ENCODE assay signal across 8 cellular contexts in the genomic region with DNA sequence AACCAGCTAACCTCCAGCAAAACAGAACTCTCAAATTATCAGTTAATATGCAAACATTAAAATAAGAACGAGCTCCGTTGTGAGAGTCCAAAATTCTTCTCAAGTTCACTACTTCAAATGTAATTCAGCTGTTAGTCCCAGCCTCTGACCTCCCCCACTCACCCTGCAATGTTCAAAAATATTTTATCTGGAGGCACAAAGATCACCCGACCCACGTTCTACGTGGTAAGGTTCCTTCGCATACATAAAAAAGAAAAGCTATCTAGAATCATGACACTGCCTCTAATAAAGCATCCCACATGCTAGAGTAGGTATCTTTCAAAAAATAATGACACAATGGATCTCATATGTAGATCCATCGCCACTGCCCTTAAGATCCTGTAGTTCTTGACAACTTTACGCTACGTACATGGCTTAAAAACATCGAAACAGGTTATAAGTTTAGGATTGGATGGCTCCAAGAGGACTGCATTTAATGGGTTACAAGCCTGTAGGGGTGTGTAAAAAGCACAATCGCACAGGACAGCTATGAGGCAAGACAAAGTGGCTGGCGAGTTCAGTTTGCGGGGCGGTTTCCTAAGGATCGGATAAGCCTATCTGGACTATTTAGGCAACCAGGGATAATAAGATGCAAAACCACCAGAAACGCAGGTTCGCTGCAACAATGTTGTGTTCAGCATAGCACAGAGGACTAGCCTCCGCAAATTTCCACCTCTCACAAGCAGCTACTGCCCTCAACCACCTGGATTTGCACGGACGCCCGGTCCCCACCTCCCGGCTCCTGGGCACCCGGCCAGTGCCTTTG. TPM values are rescaled to one million over a fixed set of nuclear protein-coding genes. Genes with fewer than 3 reads are reported as not detected.
DNase-seq lines count a peak whose midpoint lies in the region; ATAC-seq, FAIRE-seq and TF ChIP-seq lines count a peak whose summit lies in the region.

No MANE protein-coding gene starts in this region.

- H3K79me2 ChIP-seq in Karpas-422 (ENCODE audit: low read length) = peaks cover 58% of the 10 kb centered on the region

- TF ChIP-seq POLR2A in GM12891 (IDR thresholded peaks at IDR 0.05; ENCODE audit: low read depth, low read length) = no peak

- H3K9me3 ChIP-seq in Karpas-422 (ENCODE audit: low read length) = no peaks in the 10 kb centered on the region
- no peaks in the 10 kb centered on the region for H3K9me3 ChIP-seq in iPS-18c (ENCODE audit: control insufficient read depth, insufficient read depth, low read length)

- H4K20me1 ChIP-seq in Karpas-422 (ENCODE audit: insufficient read depth, low read depth, low read length) = peaks cover 7% of the 10 kb centered on the region; the same call in 1 of the 2 replicates

- peaks cover 24% of the 10 kb centered on the region for H3K36me3 ChIP-seq in Karpas-422 (ENCODE audit: insufficient read depth, low read length)

- peak overlapping the region; percentile 88; the same call in 1 of the 2 replicates for H2AFZ ChIP-seq in Karpas-422 (ENCODE audit: low read length)

- no peaks in the 10 kb centered on the region for H3K9me2 ChIP-seq in Karpas-422 (replicated peaks; ENCODE audit: insufficient read depth, low read length)

- H3K27me3 ChIP-seq in Karpas-422 (ENCODE audit: low read length) = no peaks in the 10 kb centered on the region

- DNase-seq in GM12891 (ENCODE audit: insufficient read length, low spot score) (no peak), Karpas-422 (peak; percentile 64), OCI-M2 (lab: John Stamatoyannopoulos, UW; ENCODE audit: unreplicated experiment) (no peak), NCI-H146 treated with DMSO at 0.1 percent for 48 hours (lab: John Stamatoyannopoulos, UW; ENCODE audit: unreplicated experiment) (no peak)
- DNase-seq in stimulated activated naive B cell treated with anti-CD40 and anti-IgM and Interleukin-4, amounts not matched to agents 10 μg/mL and 1 μg/mL and 100 μg/mL, for 72 hours = no peak

- peak overlapping the region; percentile 95 for H3K9ac ChIP-seq in Karpas-422 (ENCODE audit: low read length)

- peaks cover 38% of the 10 kb centered on the region for H3K4me1 ChIP-seq in Karpas-422 (ENCODE audit: low read length)

- H3K9me3 Mint-ChIP-seq in stimulated activated naive B cell treated with anti-CD40 and anti-IgM and Interleukin-4, amounts not matched to agents 10 μg/mL and 1 μg/mL and 100 μg/mL, for 72 hours = peaks cover 2 to 4% of the 10 kb centered on the region in 2 donors

- H3K27me3 Mint-ChIP-seq in stimulated activated naive B cell treated with anti-CD40 and anti-IgM and Interleukin-4, amounts not matched to agents 10 μg/mL and 1 μg/mL and 100 μg/mL, for 72 hours = no peaks in the 10 kb centered on the region

- H3K4me3 ChIP-seq in Karpas-422 (ENCODE audit: low read length) (peak overlapping the region; percentile 100), iPS-18c (ENCODE audit: insufficient read depth, low read depth, low read length) (peak overlapping the region; percentile 98)

- H3K27ac ChIP-seq in Karpas-422 (ENCODE audit: low read length) (peak overlapping the region; percentile 50), angular gyrus (ENCODE audit: low read depth, low read length) (peak overlapping the region; percentile 90)

- FAIRE-seq in GM12891 (lab: Jason Lieb, UNC) = peak; percentile 86

- H3K4me2 ChIP-seq in Karpas-422 (ENCODE audit: low read depth, low read length, poor library complexity, severe bottlenecking) = peak overlapping the region; percentile 95

- ATAC-seq in GM21723 (IDR thresholded peaks at IDR 0.05; ENCODE audit: unreplicated experiment) = peak; percentile 24
- ATAC-seq in stimulated activated naive B cell treated with anti-CD40 and anti-IgM and Interleukin-4, amounts not matched to agents 10 μg/mL and 1 μg/mL and 100 μg/mL, for 72 hours (replicated peaks) = peak; percentile 4 to 18

- peaks cover 5 to 19% of the 10 kb centered on the region in 2 donors for H3K36me3 Mint-ChIP-seq in stimulated activated naive B cell treated with anti-CD40 and anti-IgM and Interleukin-4, amounts not matched to agents 10 μg/mL and 1 μg/mL and 100 μg/mL, for 72 hours

- H3K27ac Mint-ChIP-seq in stimulated activated naive B cell treated with anti-CD40 and anti-IgM and Interleukin-4, amounts not matched to agents 10 μg/mL and 1 μg/mL and 100 μg/mL, for 72 hours = peak overlapping the region; percentile 98

- peaks cover 22 to 36% of the 10 kb centered on the region in 2 donors for H3K4me1 Mint-ChIP-seq in stimulated activated naive B cell treated with anti-CD40 and anti-IgM and Interleukin-4, amounts not matched to agents 10 μg/mL and 1 μg/mL and 100 μg/mL, for 72 hours

- H3K4me3 Mint-ChIP-seq in stimulated activated naive B cell treated with anti-CD40 and anti-IgM and Interleukin-4, amounts not matched to agents 10 μg/mL and 1 μg/mL and 100 μg/mL, for 72 hours = peak overlapping the region; percentile 90 to 96

TF ChIP-seq in GM12891, 5 proteins besides CTCF, POLR2A, EP300 and RAD21:
- no peak for TF ChIP-seq POU2F2 (IDR thresholded peaks at IDR 0.05; ENCODE audit: low read depth, low read length)
- no peak for TF ChIP-seq POLR2AphosphoS5 (IDR thresholded peaks at IDR 0.05; ENCODE audit: low read depth, low read length)
- TF ChIP-seq TAF1 (IDR thresholded peaks at IDR 0.05; ENCODE audit: low read depth, low read length) = no peak
- TF ChIP-seq SPI1 (IDR thresholded peaks at IDR 0.05; ENCODE audit: low read depth, low read length) = no peak
- no peak for TF ChIP-seq PAX5 (IDR thresholded peaks at IDR 0.05; ENCODE audit: insufficient read depth, low read length, severe bottlenecking)

RNA-seq across cellular contexts. Expression of a gene that starts 1.0 kb away (rescaled TPM):
- polyA plus RNA-seq in GM12891 (2012; ENCODE audit: low read depth, missing spikeins) = 8.6 TPM
- 27.7 and 29.0 TPM in 2 replicates for total RNA-seq in Karpas-422 (2014; rRNA removed; shearing (Covaris generic); ENCODE audit: low replicate concordance)

RNA-seq across cellular contexts. Expression of a gene that starts 35.7 kb away (rescaled TPM):
- 0.09 TPM for polyA plus RNA-seq in GM12891 (2012; ENCODE audit: low read depth, missing spikeins)
- total RNA-seq in Karpas-422 (2014; rRNA removed; shearing (Covaris generic); ENCODE audit: low replicate concordance) = 5.7 and 7.6 TPM in 2 replicates
